Comparison of ENCODE assay signal across 7 cellular contexts in the genomic region with DNA sequence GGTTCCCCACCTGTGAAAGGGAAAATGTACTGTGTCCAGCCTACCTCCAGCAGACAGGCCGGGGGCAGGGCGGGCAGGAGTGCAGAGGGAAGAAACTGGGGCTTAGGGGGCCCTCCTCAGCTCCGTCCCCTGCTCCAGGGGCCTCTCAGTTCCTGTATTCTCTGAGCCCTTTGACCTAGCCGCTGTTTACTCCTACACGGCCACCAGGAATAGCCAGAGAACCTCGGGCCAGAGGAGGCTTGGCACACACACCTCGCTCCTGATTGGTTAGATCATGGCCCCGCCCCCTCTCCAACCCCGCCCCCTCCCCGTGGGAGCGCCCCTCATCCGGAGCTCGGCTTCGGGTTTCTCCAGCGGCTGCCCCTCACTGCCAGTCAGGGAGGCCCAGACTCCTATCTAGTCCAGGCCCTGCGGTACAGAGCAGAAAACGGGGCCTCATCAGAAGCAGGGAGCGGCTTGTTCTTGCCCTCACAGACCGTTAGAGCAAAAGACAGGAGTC. TPM values are rescaled to one million over a fixed set of nuclear protein-coding genes. Genes with fewer than 3 reads are reported as not detected.
DNase-seq lines count a peak whose midpoint lies in the region; ATAC-seq, FAIRE-seq and TF ChIP-seq lines count a peak whose summit lies in the region.

No MANE protein-coding gene starts in this region.

- peaks cover 0 to 4% of the 10 kb centered on the region in 2 donors for H3K4me1 ChIP-seq in small intestine (ENCODE audit: control insufficient read depth in 2 of 2, insufficient read depth in 1 of 2, low read depth in 1 of 2, low read length in 1 of 2)

- H3K27ac ChIP-seq in caudate nucleus (ENCODE audit: low read depth, low read length) (peak overlapping the region; percentile 82), small intestine (ENCODE audit: low read depth in 1 of 2, low read length in 1 of 2) (peak overlapping the region in 1 of 2 donors; percentile 80)

- peaks cover 0 to 13% of the 10 kb centered on the region in 2 donors for H3K36me3 ChIP-seq in small intestine (ENCODE audit: control insufficient read depth in 2 of 2, insufficient read depth in 2 of 2, low read length in 2 of 2)

- 10 to 18% (median 14%) methylated on average over 17 to 19 of the region's 19 CpGs for WGBS in small intestine, 3 donors

- in situ Hi-C loops in GM13976 (cut with MboI; ENCODE audit: low sequenced_read_pairs, unreplicated experiment), result no loop called here

- DNase-seq in GM13976 (ENCODE audit: low spot score), result peak; percentile 82
- DNase-seq in NOMO-1 (lab: John Stamatoyannopoulos, UW; ENCODE audit: unreplicated experiment in 2 of 2), result peak; percentile 62 to 70
- peak in 54 of 61 donors; percentile 29 to 91 (median 63) for DNase-seq in caudate nucleus (lab: John Stamatoyannopoulos, UW)
- peak; percentile 93 for DNase-seq in islet precursor cell
- peak; percentile 25 for DNase-seq in small intestine

- ATAC-seq in HG02973 (IDR thresholded peaks at IDR 0.05; ENCODE audit: unreplicated experiment) (no peak), HG02870 (IDR thresholded peaks at IDR 0.05; ENCODE audit: unreplicated experiment) (no peak)

- no peaks in the 10 kb centered on the region for H3K27me3 ChIP-seq in small intestine (ENCODE audit: control insufficient read depth in 2 of 2, insufficient read depth in 2 of 2, low read length in 2 of 2)

- FAIRE-seq in small intestine (lab: Jason Lieb, UNC), result no peak

- no peak for TF ChIP-seq CTCF in GM13976 (IDR thresholded peaks at IDR 0.05; ENCODE audit: borderline replicate concordance, control extremely low read depth, extremely low read depth, insufficient read depth, missing control alignments)

- no peaks in the 10 kb centered on the region for H3K9me3 ChIP-seq in small intestine (ENCODE audit: control insufficient read depth, low read depth)

- no peak overlapping the region for H3K4me3 ChIP-seq in small intestine (ENCODE audit: low read depth in 1 of 2, low read length in 2 of 2)

RNA-seq across cellular contexts. Expression of a gene that starts 2.2 kb away (rescaled TPM):
- polyA plus RNA-seq in small intestine, result 10 to 100 TPM in 2 of 3 donors, 1 to 10 TPM in 1; 2.2 to 31.8 (median 15.4) TPM

RNA-seq across cellular contexts. Expression of a gene that starts 19.6 kb away (rescaled TPM):
- 10 to 100 TPM; 20.4 to 34.7 (median 24.6) TPM for polyA plus RNA-seq in small intestine

RNA-seq across cellular contexts. Expression of a gene that starts 19.8 kb away (rescaled TPM):
- polyA plus RNA-seq in small intestine, result 10 to 100 TPM; 50.8 to 60.6 (median 52.5) TPM

RNA-seq across cellular contexts. Expression of a gene that starts 33.3 kb away (rescaled TPM):
- polyA plus RNA-seq in small intestine, result under 1 TPM in 2 of 3 donors, not detected in 1; 0.60 to 0.81 TPM

RNA-seq across cellular contexts. Expression of a gene that starts 40.4 kb away (rescaled TPM):
- 10 to 100 TPM; 23.2 to 46.0 (median 37.8) TPM for polyA plus RNA-seq in small intestine

Comparison
In these comparisons a context has a peak if more than half of its experiments do, and no peak if none do; other contexts are left out.
1. DNase-seq: peak in every context shown above with its lines; median percentile 93 in islet precursor cell; 82 in GM13976; 66 in NOMO-1; 63 in caudate nucleus; 25 in small intestine.